In genomic region chr3:128870327-128870726, GRCh38 we compare ENCODE assay signal across 3 cellular contexts.
TF ChIP-seq lines count a peak whose summit lies in the region.

No MANE protein-coding gene starts in this region.

TF ChIP-seq in A549, 52 proteins besides CTCF, POLR2A, EP300 and RAD21:
- TF ChIP-seq JUN (IDR thresholded peaks at IDR 0.05) = no peak
- TF ChIP-seq, protein P1, sequence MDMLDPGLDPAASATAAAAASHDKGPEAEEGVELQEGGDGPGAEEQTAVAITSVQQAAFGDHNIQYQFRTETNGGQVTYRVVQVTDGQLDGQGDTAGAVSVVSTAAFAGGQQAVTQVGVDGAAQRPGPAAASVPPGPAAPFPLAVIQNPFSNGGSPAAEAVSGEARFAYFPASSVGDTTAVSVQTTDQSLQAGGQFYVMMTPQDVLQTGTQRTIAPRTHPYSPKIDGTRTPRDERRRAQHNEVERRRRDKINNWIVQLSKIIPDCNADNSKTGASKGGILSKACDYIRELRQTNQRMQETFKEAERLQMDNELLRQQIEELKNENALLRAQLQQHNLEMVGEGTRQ (IDR thresholded peaks at IDR 0.05) = 0 out of 2 replicates have a peak, but pooled peaks have one; percentile 23
- TF ChIP-seq, protein P2, sequence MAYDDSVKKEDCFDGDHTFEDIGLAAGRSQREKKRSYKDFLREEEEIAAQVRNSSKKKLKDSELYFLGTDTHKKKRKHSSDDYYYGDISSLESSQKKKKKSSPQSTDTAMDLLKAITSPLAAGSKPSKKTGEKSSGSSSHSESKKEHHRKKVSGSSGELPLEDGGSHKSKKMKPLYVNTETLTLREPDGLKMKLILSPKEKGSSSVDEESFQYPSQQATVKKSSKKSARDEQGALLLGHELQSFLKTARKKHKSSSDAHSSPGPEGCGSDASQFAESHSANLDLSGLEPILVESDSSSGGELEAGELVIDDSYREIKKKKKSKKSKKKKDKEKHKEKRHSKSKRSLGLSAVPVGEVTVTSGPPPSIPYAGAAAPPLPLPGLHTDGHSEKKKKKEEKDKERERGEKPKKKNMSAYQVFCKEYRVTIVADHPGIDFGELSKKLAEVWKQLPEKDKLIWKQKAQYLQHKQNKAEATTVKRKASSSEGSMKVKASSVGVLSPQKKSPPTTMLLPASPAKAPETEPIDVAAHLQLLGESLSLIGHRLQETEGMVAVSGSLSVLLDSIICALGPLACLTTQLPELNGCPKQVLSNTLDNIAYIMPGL (CRISPR knock-in tag; IDR thresholded peaks at IDR 0.05; ENCODE audit: borderline replicate concordance) = no peak

TF ChIP-seq in IMR-90, 13 proteins besides CTCF, POLR2A, EP300 and RAD21:
- no peak for TF ChIP-seq ELK1 (IDR thresholded peaks at IDR 0.05; ENCODE audit: borderline replicate concordance, low read depth, low read length)
- TF ChIP-seq, protein P1 (IDR thresholded peaks at IDR 0.05; ENCODE audit: low read depth, low read length) = 0 out of 2 replicates have a peak, but pooled peaks have one; percentile 30

TF ChIP-seq in H1, 55 proteins besides CTCF, POLR2A, EP300 and RAD21:
- TF ChIP-seq, protein P3, sequence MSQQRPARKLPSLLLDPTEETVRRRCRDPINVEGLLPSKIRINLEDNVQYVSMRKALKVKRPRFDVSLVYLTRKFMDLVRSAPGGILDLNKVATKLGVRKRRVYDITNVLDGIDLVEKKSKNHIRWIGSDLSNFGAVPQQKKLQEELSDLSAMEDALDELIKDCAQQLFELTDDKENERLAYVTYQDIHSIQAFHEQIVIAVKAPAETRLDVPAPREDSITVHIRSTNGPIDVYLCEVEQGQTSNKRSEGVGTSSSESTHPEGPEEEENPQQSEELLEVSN (IDR thresholded peaks at IDR 0.05) = peak; percentile 53; the same call in 1 of the 2 replicates
- TF ChIP-seq CHD2 (IDR thresholded peaks at IDR 0.05; ENCODE audit: low read length) = no peak
- TF ChIP-seq, protein P1 (IDR thresholded peaks at IDR 0.05; ENCODE audit: low read length) = peak; percentile 66; the same call in 1 of the 2 replicates
- no peak for TF ChIP-seq PHF8 (conservative IDR thresholded peaks at IDR 0.05; ENCODE audit: low read depth, low read length)
- TF ChIP-seq SIRT6 (IDR thresholded peaks at IDR 0.05; ENCODE audit: low read length) = no peak
- no peak for TF ChIP-seq SP1 (IDR thresholded peaks at IDR 0.05; ENCODE audit: low read depth, low read length)
- 0 out of 2 replicates have a peak, but pooled peaks have one; percentile 32 for TF ChIP-seq ATF3 (IDR thresholded peaks at IDR 0.05; ENCODE audit: insufficient read depth, low read depth, low read length)
- TF ChIP-seq, protein P4, sequence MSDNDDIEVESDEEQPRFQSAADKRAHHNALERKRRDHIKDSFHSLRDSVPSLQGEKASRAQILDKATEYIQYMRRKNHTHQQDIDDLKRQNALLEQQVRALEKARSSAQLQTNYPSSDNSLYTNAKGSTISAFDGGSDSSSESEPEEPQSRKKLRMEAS (IDR thresholded peaks at IDR 0.05) = peak; percentile 40; the same call in 1 of the 2 replicates
- no peak for TF ChIP-seq SP4 (IDR thresholded peaks at IDR 0.05; ENCODE audit: low read length)
